ENCODE assay signal across 15 cellular contexts in the genomic region with DNA sequence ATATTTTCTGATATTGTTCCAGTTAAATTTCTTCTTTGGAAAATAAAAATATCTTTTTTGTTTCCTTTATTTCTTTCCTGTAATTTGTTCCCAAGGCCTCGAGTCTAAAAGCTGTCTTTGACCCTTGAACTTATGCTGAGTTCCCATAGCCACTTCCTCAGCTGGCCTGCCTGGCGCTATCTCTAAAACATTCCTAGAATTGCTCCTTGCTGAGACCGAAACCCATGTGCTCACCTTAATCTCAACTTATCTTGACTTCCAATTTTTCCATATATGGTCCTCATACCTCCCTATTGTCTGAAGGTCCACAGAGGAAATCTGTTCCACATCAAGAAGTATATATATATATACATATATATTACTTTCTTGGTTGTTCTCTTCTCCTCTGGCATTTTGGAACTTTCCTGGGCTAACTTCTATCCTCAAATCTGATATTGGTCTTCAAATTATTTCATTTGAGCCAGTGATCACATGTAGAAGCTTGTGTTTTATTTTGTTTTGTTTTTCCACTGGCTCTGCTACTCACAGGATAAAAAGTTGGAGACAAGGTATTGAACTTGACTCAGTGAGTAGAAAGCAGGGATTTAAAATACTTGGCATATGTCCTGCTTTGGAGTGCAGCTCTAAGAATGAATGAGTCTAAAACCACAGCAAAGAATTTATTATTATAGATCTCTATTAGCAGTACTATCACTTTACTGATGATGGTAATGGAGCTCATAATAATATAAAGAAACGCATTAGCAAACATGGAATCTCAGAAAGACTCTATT. TPM values are rescaled to one million over a fixed set of nuclear protein-coding genes. Genes with fewer than 3 reads are reported as not detected.
DNase-seq lines count a peak whose midpoint lies in the region; ATAC-seq, FAIRE-seq and TF ChIP-seq lines count a peak whose summit lies in the region.
"Had no signal": no experiment of that assay in that cellular context is flagged by ENCODE, and none has a peak within 500 bp of the region (broad histone marks: within the 10 kb centered on the region; RNA-seq: fewer than 3 reads in every experiment).

No MANE protein-coding gene starts in this region.

- H4K5ac ChIP-seq in mesendoderm (ENCODE audit: low read length) = no peak overlapping the region

- H3K4me2 ChIP-seq in endothelial cell of umbilical vein (ENCODE audit: insufficient read depth, low read length) (peak overlapping the region; percentile 63), mesendoderm (ENCODE audit: low read length) (no peak overlapping the region)

- H2BK15ac ChIP-seq in mesendoderm (replicated peaks; ENCODE audit: low read depth) = peak overlapping the region; percentile 74

- FAIRE-seq in endothelial cell of umbilical vein (lab: Jason Lieb, UNC) = peak; percentile 82
- FAIRE-seq: frontal cortex, TTC549 had no signal

- H2AFZ ChIP-seq in endothelial cell of umbilical vein (ENCODE audit: low read depth, low read length) = peak overlapping the region; percentile 42

- intact Hi-C loops in endothelial cell of umbilical vein (cut with micrococcal nuclease) (loop anchor here (1.0 to 2.0 kb wide), 5 partner anchors 20 to 179 kb away; partner anchors contain the start of gene ENC1), uterus (cut with DNase I; ENCODE audit: low total_unique reads) (no loop called here)

- no peaks in the 10 kb centered on the region for H3K36me3 ChIP-seq in MG63
- H3K36me3 ChIP-seq in endothelial cell of umbilical vein (ENCODE audit: control insufficient read depth in 2 of 2, extremely low read depth in 1 of 2, insufficient read depth in 2 of 2, low read length in 2 of 2) = no peaks in the 10 kb centered on the region
- H3K36me3 ChIP-seq in mesendoderm (ENCODE audit: control insufficient read depth, insufficient read depth, low read length) = no peaks in the 10 kb centered on the region
- no peaks in the 10 kb centered on the region for H3K36me3 ChIP-seq in uterus
- H3K36me3 ChIP-seq: suprapubic skin had no signal

- TF ChIP-seq POLR2A in endothelial cell of umbilical vein (IDR thresholded peaks at IDR 0.05; ENCODE audit: low read depth, low read length) (no peak), uterus (IDR thresholded peaks at IDR 0.05) (no peak)

- H3K27me3 ChIP-seq in MG63 = no peaks in the 10 kb centered on the region
- no peaks in the 10 kb centered on the region for H3K27me3 ChIP-seq in endothelial cell of umbilical vein (ENCODE audit: control insufficient read depth in 2 of 2, insufficient read depth in 2 of 2, low read length in 2 of 2)
- no peaks in the 10 kb centered on the region for H3K27me3 ChIP-seq in mesendoderm (ENCODE audit: insufficient read depth, low read length, poor library complexity)
- H3K27me3 ChIP-seq in uterus = no peaks in the 10 kb centered on the region
- H3K27me3 ChIP-seq: suprapubic skin had no signal

- no peak for ATAC-seq in GM21390 (IDR thresholded peaks at IDR 0.05; ENCODE audit: unreplicated experiment)
- ATAC-seq: naive thymus-derived CD4-positive, alpha-beta T cell had no signal

- no peak overlapping the region for H3K18ac ChIP-seq in mesendoderm (ENCODE audit: low read length)

- H4K8ac ChIP-seq in mesendoderm (ENCODE audit: low read depth, low read length) = no peak overlapping the region

- H3K9ac ChIP-seq in endothelial cell of umbilical vein (replicated peaks; ENCODE audit: extremely low read depth, insufficient read depth, low read length) = peak overlapping the region; percentile 76
- H3K9ac ChIP-seq in mesendoderm (ENCODE audit: low read length) = no peak overlapping the region

- peak overlapping the region; percentile 89 for H3K27ac ChIP-seq in endothelial cell of umbilical vein (ENCODE audit: insufficient read depth, low read depth, low read length)
- H3K27ac ChIP-seq in mesendoderm (ENCODE audit: low read depth, low read length) = no peak overlapping the region
- no peak overlapping the region for H3K27ac ChIP-seq in uterus
- H3K27ac ChIP-seq: suprapubic skin had no signal

- H3K4me1 ChIP-seq in endothelial cell of umbilical vein (ENCODE audit: control insufficient read depth, extremely low read depth, insufficient read depth, low read length) (peaks cover 34% of the 10 kb centered on the region), mesendoderm (ENCODE audit: control insufficient read depth, low read depth, low read length) (peaks cover 4% of the 10 kb centered on the region), uterus (no peaks in the 10 kb centered on the region)
- H3K4me1 ChIP-seq: suprapubic skin had no signal

- no peak overlapping the region for H3K23ac ChIP-seq in mesendoderm (ENCODE audit: low read length)

- H3K9me3 ChIP-seq in MG63 (no peaks in the 10 kb centered on the region), endothelial cell of umbilical vein (replicated peaks; ENCODE audit: control insufficient read depth, insufficient read depth, low read length) (no peaks in the 10 kb centered on the region), uterus (no peaks in the 10 kb centered on the region)
- H3K9me3 ChIP-seq: suprapubic skin had no signal

- no peaks in the 10 kb centered on the region for H3K9me1 ChIP-seq in endothelial cell of umbilical vein (replicated peaks; ENCODE audit: control insufficient read depth, extremely low read depth, insufficient read depth, low read length)

- H4K20me1 ChIP-seq in endothelial cell of umbilical vein (replicated peaks; ENCODE audit: control insufficient read depth, extremely low read depth, insufficient read depth, low read length) = no peaks in the 10 kb centered on the region

- H3K56ac ChIP-seq in mesendoderm (ENCODE audit: low read length) = no peak overlapping the region

- DNase-seq in AG10803 (ENCODE audit: low read depth) = peak; percentile 20
- DNase-seq in MG63 = peak; percentile 15
- peak; percentile 89 for DNase-seq in endothelial cell of umbilical vein (ENCODE audit: low read depth, low spot score)
- DNase-seq in mesendoderm = peak; percentile 94
- DNase-seq in SHP77 treated with DMSO at 0.1 percent for 48 hours (lab: John Stamatoyannopoulos, UW) = no peak
- no peak for DNase-seq in NK-92 (lab: John Stamatoyannopoulos, UW; ENCODE audit: unreplicated experiment)
- DNase-seq in uterus = no peak
- DNase-seq: activated T-cell treated with anti-CD3 and anti-CD28 coated beads for 4 hours; central memory CD4-positive, alpha-beta T cell; naive thymus-derived CD4-positive, alpha-beta T cell; NCI-H187 had no signal

- no peak overlapping the region for H3K4ac ChIP-seq in mesendoderm (ENCODE audit: low read depth, low read length)

- TF ChIP-seq CTCF in AG10803 (conservative IDR thresholded peaks at IDR 0.05; ENCODE audit: low read length) (no peak), endothelial cell of umbilical vein (IDR thresholded peaks at IDR 0.05; ENCODE audit: extremely low read depth in 1 of 2, insufficient read depth in 1 of 2, low read depth in 1 of 2, low read length in 2 of 2) (no peak), uterus (IDR thresholded peaks at IDR 0.05) (no peak)

- H2BK120ac ChIP-seq in mesendoderm (ENCODE audit: low read depth, low read length) = no peak overlapping the region

- H2BK5ac ChIP-seq in mesendoderm (ENCODE audit: low read length) = no peak overlapping the region

- dilution Hi-C loops in endothelial cell of umbilical vein (cut with MboI; ENCODE audit: extremely low pct_ligation_motif_present, low sequenced_read_pairs) = no loop called here

- TSS peak; percentile 98 for BruUV-seq in endothelial cell of umbilical vein (replicated peaks; lab: Mats Ljungman, UMichigan)

- WGBS in mesendoderm (ENCODE audit: extremely low coverage, insufficient coverage, low lambda C conversion rate) = no CpG with 5 or more reads among the region's 4 CpGs

- H3K79me2 ChIP-seq in endothelial cell of umbilical vein (ENCODE audit: control insufficient read depth, insufficient read depth, low read length) (no peaks in the 10 kb centered on the region), mesendoderm (ENCODE audit: control insufficient read depth, insufficient read depth, low read length) (no peaks in the 10 kb centered on the region)

- CTCF ChIA-PET in endothelial cell of umbilical vein (lab: Charles Lee) = interaction anchor here (0.9 to 2.3 kb wide), 6 partner anchors 20 to 180 kb away, joined by 3 to 10 read pairs (median 3); partner anchors contain the start of gene ENC1

- POLR2A ChIA-PET in endothelial cell of umbilical vein (lab: Charles Lee) = interaction anchor here (0.9 to 1.3 kb wide), 4 partner anchors 9 to 289 kb away, joined by 3 to 4 read pairs (median 4); partner anchors contain the start of gene ENC1

- H3K4me3 ChIP-seq in AG10803 (ENCODE audit: low read length) (no peak overlapping the region), MG63 (no peak overlapping the region), endothelial cell of umbilical vein (replicated peaks in 1 of 3; ENCODE audit: insufficient read depth in 1 of 3, low read depth in 1 of 3, low read length in 3 of 3) (no peak overlapping the region), mesendoderm (ENCODE audit: low read length) (no peak overlapping the region), uterus (no peak overlapping the region)
- H3K4me3 ChIP-seq: suprapubic skin had no signal

- H3K79me1 ChIP-seq in mesendoderm (ENCODE audit: low read length) = no peaks in the 10 kb centered on the region

- no peak overlapping the region for H2AK5ac ChIP-seq in mesendoderm (ENCODE audit: low read length)

TF ChIP-seq in endothelial cell of umbilical vein, 7 proteins besides CTCF, POLR2A, EP300 and RAD21 (continues in another document):
- TF ChIP-seq MYC (IDR thresholded peaks at IDR 0.05; ENCODE audit: low read depth, low read length) (peak; percentile 15), MAX (IDR thresholded peaks at IDR 0.05; ENCODE audit: insufficient read depth, insufficient read length) (no peak), JUN (IDR thresholded peaks at IDR 0.05; ENCODE audit: borderline replicate concordance, insufficient read depth, insufficient read length, low read depth) (peak; percentile 54), FOS (IDR thresholded peaks at IDR 0.05; ENCODE audit: borderline replicate concordance, insufficient read depth, low read length) (peak; percentile 62)

RNA-seq across cellular contexts. Expression of gene ENC1, which starts 45.2 kb away (rescaled TPM):
- 14.5 and 35.0 TPM in 2 replicates for total RNA-seq in MG63 (2014; rRNA removed; shearing (Covaris generic); ENCODE audit: low replicate concordance)
- total RNA-seq in endothelial cell of umbilical vein (42.2 and 53.6 TPM in 2 replicates), uterus (10 to 100 TPM in 1 of 4 donors, 1 to 10 TPM in 2, under 1 TPM in 1; 0.59 to 75.0 (median 2.9) TPM)
- polyA plus RNA-seq in endothelial cell of umbilical vein = 53.3 and 59.7 TPM in 2 replicates
- 31.4 and 32.4 TPM in 2 replicates for polyA plus RNA-seq in endothelial cell of umbilical vein (2011; cell fraction: cytosol; rRNA removed)
- 169 and 182 TPM in 2 replicates for polyA plus RNA-seq in endothelial cell of umbilical vein (2011; cell fraction: nucleus; rRNA removed)
- polyA plus RNA-seq in endothelial cell of umbilical vein (2012) = 33.7 and 52.2 TPM in 2 replicates
- polyA minus RNA-seq in endothelial cell of umbilical vein = 116 and 122 TPM in 2 replicates
- not detected for polyA minus RNA-seq in endothelial cell of umbilical vein (2011; cell fraction: cytosol; rRNA and poly(A)+ RNA removed)
- polyA minus RNA-seq in endothelial cell of umbilical vein (2011; cell fraction: nucleus; rRNA and poly(A)+ RNA removed) = 133 and 151 TPM in 2 replicates
- 16.0 TPM for polyA plus RNA-seq in mesendoderm (2013, experiment 1 of 2)
- 14.6 TPM for polyA plus RNA-seq in mesendoderm (2013, experiment 2 of 2)

Comparison
In these comparisons a context has a peak if more than half of its experiments do, and no peak if none do; other contexts are left out.
1. DNase-seq: peak in AG10803 (single experiment), MG63 (single experiment), endothelial cell of umbilical vein (single experiment) and mesendoderm (single experiment); none in SHP77 treated with DMSO at 0.1 percent for 48 hours (single experiment), NK-92 (single experiment) and uterus (0 of 2).